In genomic region chr22:33779243-33779642, GRCh38 we compare ENCODE assay signal across 29 cellular contexts.
"Had no signal": no experiment of that assay in that cellular context is flagged by ENCODE, and none has a peak within 500 bp of the region (broad histone marks: within the 10 kb centered on the region; RNA-seq: fewer than 3 reads in every experiment).

No MANE protein-coding gene starts in this region.

- ATAC-seq: activated CD4-positive, alpha-beta T cell treated with anti-CD3 and anti-CD28 coated beads for 36 hours; activated CD4-positive, CD25-positive, alpha-beta regulatory T cell treated with anti-CD3 and anti-CD28 coated beads, Interleukin-2, amount 50 U/mL, for 24 hours; activated CD8-positive, alpha-beta T cell treated with anti-CD3 and anti-CD28 coated beads, Interleukin-2, amount 10 ng/mL, durations not matched to agents 7 days and 5 days; activated naive CD4-positive, alpha-beta T cell treated with anti-CD3 and anti-CD28 coated beads, Interleukin-2, amount 50 U/mL, for 72 hours; activated T-cell treated with anti-CD3 and anti-CD28 coated beads, Interleukin-2, amount 50 U/mL, for 4 hours; body of pancreas; PC-3; WTC11 had no signal

- H3K27ac ChIP-seq: adrenal gland, body of pancreas, breast epithelium, Peyer's patch, SJSA1 had no signal

- H3K27me3 ChIP-seq: adrenal gland, body of pancreas, breast epithelium, Peyer's patch, SJSA1 had no signal

- DNase-seq: activated CD4-positive, alpha-beta T cell treated with anti-CD3 and anti-CD28 coated beads for 36 hours; activated CD4-positive, alpha-beta T cell treated with anti-CD3 and anti-CD28 coated beads, Interleukin-2, amount 10 ng/mL, durations not matched to agents 7 days and 5 days; activated CD4-positive, alpha-beta T cell treated with anti-CD3 and anti-CD28 coated beads, Interleukin-2, amount 50 U/mL, for 48 hours; activated CD8-positive, alpha-beta T cell treated with anti-CD3 and anti-CD28 coated beads, Interleukin-2, amount 10 ng/mL, durations not matched to agents 7 days and 5 days; activated gamma-delta T cell treated with Interleukin-2 at 50 U/mL for 16 hours; activated naive CD4-positive, alpha-beta T cell treated with anti-CD3 and anti-CD28 coated beads for 36 hours; activated T-cell treated with anti-CD3 and anti-CD28 coated beads, Interleukin-2, amount 50 U/mL, for 4 hours; adrenal gland; body of pancreas; Karpas-422; KBM-7; NCI-H1105; NCI-H1417 treated with DMSO at 0.1 percent for 48 hours; NCI-H187 treated with DMSO at 0.1 percent for 48 hours; NCI-H2081; NCI-H226; NCI-H526; NCI-H748 treated with DMSO at 0.1 percent for 48 hours; NK-92 treated with Interleukin-12 subunit alpha and Interleukin-12 subunit beta, amount 100 ng/mL, for 24 hours; PC-3; Peyer's patch; RPMI8226; SHP77 treated with DMSO at 0.1 percent for 48 hours; SK-N-SH had no signal

- H3K36me3 ChIP-seq: adrenal gland, breast epithelium, Peyer's patch, SJSA1 had no signal

- H3K9me3 ChIP-seq: adrenal gland, body of pancreas, breast epithelium, Peyer's patch, SJSA1, SK-N-SH had no signal

- H3K4me3 ChIP-seq: adrenal gland, body of pancreas, breast epithelium, Peyer's patch, SJSA1 had no signal

- H3K4me1 ChIP-seq: breast epithelium, SJSA1 had no signal
